ENCODE assay signal across 20 cellular contexts in genomic region chr22:32574397-32574796, GRCh38.
DNase-seq lines count a peak whose midpoint lies in the region; ATAC-seq and TF ChIP-seq lines count a peak whose summit lies in the region.
"Had no signal": no experiment of that assay in that cellular context is flagged by ENCODE, and none has a peak within 500 bp of the region (broad histone marks: within the 10 kb centered on the region; RNA-seq: fewer than 3 reads in every experiment).

No MANE protein-coding gene starts in this region.

- peaks cover 22% of the 10 kb centered on the region for H3K4me1 Mint-ChIP-seq in activated naive CD8-positive, alpha-beta T cell treated with anti-CD3 and anti-CD28 coated beads, Interleukin-2, amount 50 U/mL, for 24 hours
- H3K4me1 Mint-ChIP-seq: B cell had no signal

- WGBS in mesendoderm (ENCODE audit: extremely low coverage, insufficient coverage, low lambda C conversion rate), result no CpG with 5 or more reads among the region's 6 CpGs

- DNase-seq in ELF-1 (ENCODE audit: low read depth, low spot score) (peak; percentile 39), NCI-H82 (lab: John Stamatoyannopoulos, UW) (peak; percentile 84), mesendoderm (peak; percentile 18), HuH-7 (ENCODE audit: low spot score) (no peak), BE2C (no peak), COLO668 (lab: John Stamatoyannopoulos, UW; ENCODE audit: unreplicated experiment) (no peak)
- DNase-seq in activated naive CD8-positive, alpha-beta T cell treated with anti-CD3 and anti-CD28 coated beads, Interleukin-2, amount 50 U/mL, for 24 hours, result peak; percentile 16
- DNase-seq: activated CD4-positive, alpha-beta T cell treated with anti-CD3 and anti-CD28 coated beads for 1 hour; activated T-cell treated with anti-CD3 and anti-CD28 coated beads, Interleukin-2, amount 50 U/mL, for 4 hours; amniotic stem cell; cerebellar nuclear complex; DMS53; foreskin keratinocyte; NCI-H2081; NCI-H524 treated with DMSO at 0.1 percent for 48 hours; RPMI8226; T-helper 1 cell had no signal

- H3K27ac ChIP-seq in mesendoderm (ENCODE audit: low read depth, low read length), result no peak overlapping the region
- H3K27ac ChIP-seq: foreskin keratinocyte had no signal

- H3K79me1 ChIP-seq in mesendoderm (ENCODE audit: low read length), result no peaks in the 10 kb centered on the region

- H3K27me3 Mint-ChIP-seq in activated naive CD8-positive, alpha-beta T cell treated with anti-CD3 and anti-CD28 coated beads, Interleukin-2, amount 50 U/mL, for 24 hours, result peaks cover 14% of the 10 kb centered on the region

- peak; percentile 82 for ATAC-seq in activated naive CD8-positive, alpha-beta T cell treated with anti-CD3 and anti-CD28 coated beads, Interleukin-2, amount 50 U/mL, for 24 hours
- no peak for ATAC-seq in HG03460 (IDR thresholded peaks at IDR 0.05; ENCODE audit: unreplicated experiment)
- ATAC-seq: activated T-cell treated with anti-CD3 and anti-CD28 coated beads, Interleukin-2, amount 50 U/mL, for 4 hours; foreskin keratinocyte had no signal

- no peak overlapping the region for H2BK5ac ChIP-seq in mesendoderm (ENCODE audit: low read length)

- H4K8ac ChIP-seq in mesendoderm (ENCODE audit: low read depth, low read length), result no peak overlapping the region

- H3K18ac ChIP-seq in mesendoderm (ENCODE audit: low read length), result no peak overlapping the region

- H3K79me2 ChIP-seq in mesendoderm (ENCODE audit: control insufficient read depth, insufficient read depth, low read length), result no peaks in the 10 kb centered on the region

- H4K5ac ChIP-seq in mesendoderm (ENCODE audit: low read length), result no peak overlapping the region

- no peak overlapping the region for H3K9ac ChIP-seq in mesendoderm (ENCODE audit: low read length)

- no peak overlapping the region for H3K23ac ChIP-seq in mesendoderm (ENCODE audit: low read length)

- no peaks in the 10 kb centered on the region for H3K27me3 ChIP-seq in mesendoderm (ENCODE audit: insufficient read depth, low read length, poor library complexity)
- no peaks in the 10 kb centered on the region for H3K27me3 ChIP-seq in BE2C

- H3K9me3 Mint-ChIP-seq in activated naive CD8-positive, alpha-beta T cell treated with anti-CD3 and anti-CD28 coated beads, Interleukin-2, amount 50 U/mL, for 24 hours, result no peaks in the 10 kb centered on the region
- H3K9me3 Mint-ChIP-seq: activated T-cell treated with anti-CD3 and anti-CD28 coated beads, Interleukin-2, amount 50 U/mL, for 4 hours had no signal

- no peak overlapping the region for H3K4me2 ChIP-seq in mesendoderm (ENCODE audit: low read length)

- H2BK15ac ChIP-seq in mesendoderm (replicated peaks; ENCODE audit: low read depth), result no peak overlapping the region

- no peaks in the 10 kb centered on the region for H3K36me3 Mint-ChIP-seq in activated naive CD8-positive, alpha-beta T cell treated with anti-CD3 and anti-CD28 coated beads, Interleukin-2, amount 50 U/mL, for 24 hours (ENCODE audit: low read depth)

- TF ChIP-seq CTCF in BE2C (IDR thresholded peaks at IDR 0.05; ENCODE audit: low read depth, low read length), result no peak

- H3K9me3 ChIP-seq in BE2C, result no peaks in the 10 kb centered on the region

- no peak overlapping the region for H3K4me3 Mint-ChIP-seq in activated naive CD8-positive, alpha-beta T cell treated with anti-CD3 and anti-CD28 coated beads, Interleukin-2, amount 50 U/mL, for 24 hours
- H3K4me3 Mint-ChIP-seq: activated T-cell treated with anti-CD3 and anti-CD28 coated beads, Interleukin-2, amount 50 U/mL, for 4 hours; B cell had no signal

- no peak overlapping the region for H3K27ac Mint-ChIP-seq in activated naive CD8-positive, alpha-beta T cell treated with anti-CD3 and anti-CD28 coated beads, Interleukin-2, amount 50 U/mL, for 24 hours
- H3K27ac Mint-ChIP-seq: B cell had no signal

- no peak overlapping the region for H2BK120ac ChIP-seq in mesendoderm (ENCODE audit: low read depth, low read length)

- H2AK5ac ChIP-seq in mesendoderm (ENCODE audit: low read length), result no peak overlapping the region

- H3K4ac ChIP-seq in mesendoderm (ENCODE audit: low read depth, low read length), result no peak overlapping the region

- H3K4me1 ChIP-seq in mesendoderm (ENCODE audit: control insufficient read depth, low read depth, low read length) (peaks cover 3% of the 10 kb centered on the region), BE2C (no peaks in the 10 kb centered on the region)
- H3K4me1 ChIP-seq: foreskin keratinocyte had no signal

- H3K36me3 ChIP-seq in mesendoderm (ENCODE audit: control insufficient read depth, insufficient read depth, low read length) (no peaks in the 10 kb centered on the region), BE2C (no peaks in the 10 kb centered on the region)

- no peak overlapping the region for H3K4me3 ChIP-seq in mesendoderm (ENCODE audit: low read length)
- H3K4me3 ChIP-seq in BE2C (ENCODE audit: low read depth, low read length), result no peak overlapping the region
- H3K4me3 ChIP-seq: lung had no signal

- no peak overlapping the region for H3K56ac ChIP-seq in mesendoderm (ENCODE audit: low read length)

Comparison
In these comparisons a context has a peak if more than half of its experiments do, and no peak if none do; other contexts are left out.
1. DNase-seq: peak in ELF-1 (single experiment), NCI-H82 (single experiment), activated naive CD8-positive, alpha-beta T cell treated with anti-CD3 and anti-CD28 coated beads, Interleukin-2, amount 50 U/mL, for 24 hours (single experiment) and mesendoderm (single experiment); none in HuH-7 (single experiment), BE2C (single experiment) and COLO668 (single experiment).